Comparison of ENCODE assay signal across 8 cellular contexts in the genomic region with DNA sequence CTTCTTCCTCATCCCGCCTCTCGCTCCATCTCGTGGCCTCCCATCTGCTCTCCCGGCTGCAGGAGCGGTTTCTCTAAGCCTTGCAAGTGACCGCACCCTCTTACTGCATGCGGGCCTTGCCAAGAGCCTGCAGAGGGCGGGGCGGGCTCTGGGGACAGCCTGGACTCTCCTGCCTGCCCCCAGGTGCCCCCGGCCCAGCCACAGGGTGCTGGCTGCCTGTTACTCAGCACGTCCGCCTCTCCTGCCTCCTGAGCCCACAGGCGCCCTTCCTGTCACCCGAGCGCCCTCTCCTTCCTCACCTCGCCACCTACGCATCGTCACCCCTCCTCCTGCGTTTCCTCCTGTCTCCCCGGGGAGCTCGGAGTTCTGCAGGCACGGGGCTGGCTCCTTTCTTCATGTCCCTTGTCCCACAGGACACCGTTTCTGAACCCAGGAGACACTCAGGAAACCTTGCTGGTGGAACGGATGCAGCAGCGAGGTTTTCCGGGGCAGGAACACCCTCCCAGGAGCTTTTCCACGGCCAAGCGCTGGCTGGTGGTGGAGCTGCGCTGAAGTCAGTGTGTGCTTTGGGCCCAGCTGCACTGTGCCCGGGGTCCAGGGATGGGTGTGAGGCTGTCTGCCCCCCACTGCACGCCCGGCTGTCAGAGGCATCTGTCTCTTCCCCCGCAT. TPM values are rescaled to one million over a fixed set of nuclear protein-coding genes. Genes with fewer than 3 reads are reported as not detected.
DNase-seq lines count a peak whose midpoint lies in the region; ATAC-seq, FAIRE-seq and TF ChIP-seq lines count a peak whose summit lies in the region.

No MANE protein-coding gene starts in this region.

- no peak overlapping the region for H4K91ac ChIP-seq in H1 (replicated peaks; ENCODE audit: insufficient read length, low read length)
- H4K91ac ChIP-seq in trophoblast cell (ENCODE audit: low read depth, low read length), result peak overlapping the region; percentile 46

- H3K23ac ChIP-seq in H1 (ENCODE audit: insufficient read length) (no peak overlapping the region), trophoblast cell (ENCODE audit: low read length) (no peak overlapping the region)

- POLR2A ChIA-PET in activated CD4-positive, alpha-beta T cell treated with anti-CD3 and anti-CD28 coated beads, Interleukin-2, amount 10 ng/mL, durations not matched to agents 7 days and 5 days (lab: Charles Lee), result no interaction called here
- POLR2A ChIA-PET in H1 (lab: Charles Lee; ENCODE audit: partially characterized antibody), result interaction anchor here (1.0 to 1.1 kb wide), 2 partner anchors 11 to 16 kb away, joined by 4 to 5 read pairs; no protein-coding TSS in a partner anchor

- H3K4ac ChIP-seq in H1 (replicated peaks; ENCODE audit: insufficient read length, low read depth, low read length) (no peak overlapping the region), trophoblast cell (ENCODE audit: low read depth, low read length) (peak overlapping the region; percentile 34)

- H2BK15ac ChIP-seq in H1 (ENCODE audit: low read length), result peak overlapping the region; percentile 1; the same call in 1 of the 2 replicates

- no peak for TF ChIP-seq EP300 in H1 (IDR thresholded peaks at IDR 0.05; ENCODE audit: borderline replicate concordance in 1 of 2, low read depth in 2 of 2, low read length in 2 of 2)

- DNase-seq in CD14-positive monocyte (ENCODE audit: low spot score), result peak; percentile 83
- DNase-seq in Jurkat, Clone E6-1 (ENCODE audit: low read depth, low spot score), result peak; percentile 39
- DNase-seq in activated CD4-positive, alpha-beta T cell treated with anti-CD3 and anti-CD28 coated beads, Interleukin-2, amount 10 ng/mL, durations not matched to agents 7 days and 5 days, result peak; percentile 77
- no peak for DNase-seq in H1 (ENCODE audit: low read depth in 1 of 2, low spot score in 2 of 2)
- DNase-seq in trophoblast cell, result peak; percentile 96 to 98
- peak; percentile 69 to 76 for DNase-seq in aorta
- DNase-seq in NCI-H1048 (lab: John Stamatoyannopoulos, UW), result no peak

- H2AFZ ChIP-seq in H1 (ENCODE audit: low read length) (no peak overlapping the region), trophoblast cell (ENCODE audit: insufficient read depth, low read length, poor library complexity) (no peak overlapping the region)

- H3K27ac ChIP-seq in H1 (ENCODE audit: low read depth, low read length) (no peak overlapping the region; the same call in 1 of the 2 replicates), trophoblast cell (ENCODE audit: low read depth, low read length) (no peak overlapping the region), aorta (ENCODE audit: low read depth in 1 of 2, low read length in 2 of 2) (no peak overlapping the region)

- peaks cover 3 to 44% (median 19%) of the 10 kb centered on the region in 4 experiments for H3K4me1 ChIP-seq in H1 (replicated peaks in 1 of 4; ENCODE audit: control insufficient read depth in 3 of 4, insufficient read depth in 4 of 4, low read length in 3 of 4)
- H3K4me1 ChIP-seq in trophoblast cell (ENCODE audit: control insufficient read depth in 1 of 2, insufficient read depth in 2 of 2, low read length in 2 of 2), result peaks cover 28 to 32% of the 10 kb centered on the region in 2 experiments
- H3K4me1 ChIP-seq in aorta (ENCODE audit: control insufficient read depth in 1 of 2, insufficient read depth in 2 of 2, low read length in 2 of 2), result no peaks in the 10 kb centered on the region

- intact Hi-C loops in CD14-positive monocyte (cut with micrococcal nuclease) (loop anchor here (2.0 to 5.0 kb wide), 3 partner anchors 26 to 80 kb away; no protein-coding TSS in a partner anchor), aorta (cut with DNase I) (no loop called here)

- H3K79me2 ChIP-seq in H1 (ENCODE audit: control insufficient read depth in 1 of 2, insufficient read depth in 2 of 2, low read length in 2 of 2) (no peaks in the 10 kb centered on the region), trophoblast cell (ENCODE audit: control insufficient read depth, insufficient read depth, low read length, poor library complexity) (peaks cover 2% of the 10 kb centered on the region)

- H3K27me3 ChIP-seq in H1 (replicated peaks in 1 of 4; ENCODE audit: control insufficient read depth in 3 of 4, extremely low read depth in 1 of 4, insufficient read depth in 3 of 4, low read length in 3 of 4), result 0 out of 7 replicates have a peak, but pooled peaks cover 0 to 1% (median 0%) of the 10 kb centered on the region in 4 experiments
- H3K27me3 ChIP-seq in trophoblast cell (ENCODE audit: insufficient read depth, low read length), result no peaks in the 10 kb centered on the region
- no peaks in the 10 kb centered on the region for H3K27me3 ChIP-seq in aorta (ENCODE audit: control insufficient read depth in 1 of 2, insufficient read depth in 2 of 2, low read length in 1 of 2)

- TF ChIP-seq POLR2A in H1 (IDR thresholded peaks at IDR 0.05; ENCODE audit: control extremely low read depth in 1 of 2, low read depth in 2 of 2, low read length in 2 of 2), result no peak

- H3K9ac ChIP-seq in H1 (replicated peaks in 1 of 4; ENCODE audit: extremely low read depth in 1 of 4, low read depth in 3 of 4, low read length in 3 of 4) (no peak overlapping the region), trophoblast cell (ENCODE audit: low read length) (no peak overlapping the region)

- H4K20me1 ChIP-seq in H1 (replicated peaks in 1 of 2; ENCODE audit: control insufficient read depth in 1 of 2, insufficient read depth in 2 of 2, low read length in 2 of 2), result no peaks in the 10 kb centered on the region

- WGBS in H1 (ENCODE audit: extremely low coverage in 1 of 2, insufficient coverage in 1 of 2, insufficient read length in 1 of 2, insufficient replicate concordance in 2 of 2, low coverage in 1 of 2, low lambda C conversion rate in 2 of 2, missing lambda C conversion rate in 1 of 2), 2 experiments, result 80% methylated on average over 33 of the region's 33 CpGs; no CpG with 5 or more reads in 1 of the 2 experiments
- WGBS in trophoblast cell (ENCODE audit: extremely low coverage, insufficient coverage, insufficient read length), result no CpG with 5 or more reads among the region's 33 CpGs
- WGBS in aorta, 2 donors, result 86 to 91% methylated on average over 30 to 33 of the region's 33 CpGs

- H2AK5ac ChIP-seq in H1 (ENCODE audit: low read depth, low read length) (no peak overlapping the region; the same call in 1 of the 2 replicates), trophoblast cell (ENCODE audit: low read length) (peak overlapping the region; percentile 18)

- peaks cover 0 to 4% (median 1%) of the 10 kb centered on the region in 3 donors for H3K27me3 Mint-ChIP-seq in CD14-positive monocyte (ENCODE audit: low read depth in 3 of 3)
- H3K27me3 Mint-ChIP-seq in activated CD4-positive, alpha-beta T cell treated with anti-CD3 and anti-CD28 coated beads, Interleukin-2, amount 10 ng/mL, durations not matched to agents 7 days and 5 days, result no peaks in the 10 kb centered on the region

- peak; percentile 22 for TF ChIP-seq CTCF in CD14-positive monocyte (IDR thresholded peaks at IDR 0.05)
- TF ChIP-seq CTCF in H1 (IDR thresholded peaks at IDR 0.05; ENCODE audit: control extremely low read depth in 1 of 3, insufficient read depth in 1 of 3, low read depth in 1 of 3, low read length in 3 of 3), result peak in 1 of 3 experiments; percentile 5; a peak in 1 of 4 replicates

- no peak for FAIRE-seq in H1 (lab: Jason Lieb, UNC)

- CTCF ChIA-PET in activated CD4-positive, alpha-beta T cell treated with anti-CD3 and anti-CD28 coated beads, Interleukin-2, amount 10 ng/mL, durations not matched to agents 7 days and 5 days (lab: Charles Lee), result interaction anchor here (0.9 to 2.2 kb wide), 6 partner anchors 8 to 104 kb away, joined by 3 to 7 read pairs (median 4); no protein-coding TSS in a partner anchor
- CTCF ChIA-PET in H1 (lab: Charles Lee; ENCODE audit: partially characterized antibody), result interaction anchor here (0.6 to 2.1 kb wide), 7 partner anchors 11 to 174 kb away, joined by 3 to 12 read pairs (median 4); no protein-coding TSS in a partner anchor

- H3K4me3 ChIP-seq in Jurkat, Clone E6-1 (ENCODE audit: low read length), result peak overlapping the region; percentile 40
- no peak overlapping the region for H3K4me3 ChIP-seq in H1 (ENCODE audit: extremely low read depth in 1 of 4, insufficient read depth in 2 of 4, low read depth in 3 of 4, low read length in 4 of 4)
- peak overlapping the region; percentile 13 for H3K4me3 ChIP-seq in trophoblast cell (ENCODE audit: low read depth, low read length)
- H3K4me3 ChIP-seq in aorta (ENCODE audit: low read length in 2 of 2), result no peak overlapping the region

- ATAC-seq in GM19455 (IDR thresholded peaks at IDR 0.05; ENCODE audit: unreplicated experiment) (peak; percentile 56), aorta (ENCODE audit: low FRiP score) (peak; percentile 39)

- peaks cover 29 to 30% of the 10 kb centered on the region in 2 donors for H3K36me3 Mint-ChIP-seq in CD14-positive monocyte
- H3K36me3 Mint-ChIP-seq in activated CD4-positive, alpha-beta T cell treated with anti-CD3 and anti-CD28 coated beads, Interleukin-2, amount 10 ng/mL, durations not matched to agents 7 days and 5 days (ENCODE audit: low read depth), result peaks cover 22% of the 10 kb centered on the region

- H3K27ac Mint-ChIP-seq in CD14-positive monocyte, result peak overlapping the region; percentile 97 to 99 (median 98)
- peak overlapping the region; percentile 96 for H3K27ac Mint-ChIP-seq in activated CD4-positive, alpha-beta T cell treated with anti-CD3 and anti-CD28 coated beads, Interleukin-2, amount 10 ng/mL, durations not matched to agents 7 days and 5 days

- H3K18ac ChIP-seq in H1 (ENCODE audit: extremely low read depth, low read length), result peak overlapping the region; percentile 48; the same call in 1 of the 2 replicates
- peak overlapping the region; percentile 39 for H3K18ac ChIP-seq in trophoblast cell (ENCODE audit: low read length)

- H3K4me1 Mint-ChIP-seq in CD14-positive monocyte, result peaks cover 70% of the 10 kb centered on the region
- H3K4me1 Mint-ChIP-seq in activated CD4-positive, alpha-beta T cell treated with anti-CD3 and anti-CD28 coated beads, Interleukin-2, amount 10 ng/mL, durations not matched to agents 7 days and 5 days, result peaks cover 72% of the 10 kb centered on the region

- no peaks in the 10 kb centered on the region for H3K9me3 ChIP-seq in H1 (ENCODE audit: insufficient read depth in 2 of 2, low read depth in 1 of 2, low read length in 1 of 2)
- H3K9me3 ChIP-seq in trophoblast cell (ENCODE audit: insufficient read depth, low read depth, low read length), result peaks cover 3% of the 10 kb centered on the region
- H3K9me3 ChIP-seq in aorta (ENCODE audit: control insufficient read depth, low read length), result no peaks in the 10 kb centered on the region

- no peaks in the 10 kb centered on the region for H3K23me2 ChIP-seq in H1 (ENCODE audit: low read depth, low read length)

- peak overlapping the region; percentile 66 to 86 for H3K4me3 Mint-ChIP-seq in CD14-positive monocyte
- peak overlapping the region; percentile 86 for H3K4me3 Mint-ChIP-seq in activated CD4-positive, alpha-beta T cell treated with anti-CD3 and anti-CD28 coated beads, Interleukin-2, amount 10 ng/mL, durations not matched to agents 7 days and 5 days

- H4K8ac ChIP-seq in H1 (ENCODE audit: extremely low read depth, insufficient read depth, low read length) (peak overlapping the region; percentile 77; the same call in 1 of the 2 replicates), trophoblast cell (ENCODE audit: low read depth, low read length) (peak overlapping the region; percentile 8)

- H4K12ac ChIP-seq in trophoblast cell (ENCODE audit: low read depth, low read length), result no peak overlapping the region

- H2BK20ac ChIP-seq in H1 (ENCODE audit: low read length), result 0 out of 2 replicates have a peak overlapping the region, but pooled peaks have one; percentile 48

- H2BK120ac ChIP-seq in H1 (replicated peaks; ENCODE audit: low read depth, low read length), result no peak overlapping the region
- no peak overlapping the region for H2BK120ac ChIP-seq in trophoblast cell (ENCODE audit: insufficient read depth, low read length, poor library complexity)

- H3K4me2 ChIP-seq in H1 (ENCODE audit: insufficient read depth in 1 of 2, low read depth in 2 of 2, low read length in 2 of 2) (peak overlapping the region in 1 of 2 experiments; percentile 22; a peak in 1 of 4 replicates), trophoblast cell (ENCODE audit: low read length) (no peak overlapping the region)

- H3K14ac ChIP-seq in H1 (ENCODE audit: insufficient read length), result no peak overlapping the region
- H3K14ac ChIP-seq in trophoblast cell (ENCODE audit: low read length), result no peak overlapping the region

- H3K79me1 ChIP-seq in H1 (ENCODE audit: low read depth, low read length) (no peaks in the 10 kb centered on the region; the same call in 1 of the 2 replicates), trophoblast cell (ENCODE audit: low read length) (peaks cover 10% of the 10 kb centered on the region)

- H4K5ac ChIP-seq in H1 (ENCODE audit: insufficient read length, low read depth, low read length), result no peak overlapping the region

- TF ChIP-seq RAD21 in H1 (IDR thresholded peaks at IDR 0.05 in 1 of 2, conservative IDR thresholded peaks at IDR 0.05 in 1 of 2; ENCODE audit: low read depth in 2 of 2, low read length in 2 of 2), result no peak

- H3K56ac ChIP-seq in H1 (replicated peaks; ENCODE audit: insufficient read length, low read depth, low read length), result no peak overlapping the region

- no peak overlapping the region for H2BK5ac ChIP-seq in H1 (ENCODE audit: low read depth, low read length)
- no peak overlapping the region for H2BK5ac ChIP-seq in trophoblast cell (ENCODE audit: low read depth, low read length, poor library complexity)

- H3K36me3 ChIP-seq in H1 (ENCODE audit: control insufficient read depth in 2 of 4, insufficient read depth in 4 of 4, low read length in 3 of 4), result no peaks in the 10 kb centered on the region
- H3K36me3 ChIP-seq in trophoblast cell (ENCODE audit: control insufficient read depth in 1 of 2, insufficient read depth in 2 of 2, low read length in 2 of 2), result no peaks in the 10 kb centered on the region
- H3K36me3 ChIP-seq in aorta (ENCODE audit: control insufficient read depth in 1 of 2, insufficient read depth in 2 of 2, low read length in 1 of 2), result no peaks in the 10 kb centered on the region

- peaks cover 5 to 10% (median 8%) of the 10 kb centered on the region in 7 donors for H3K9me3 Mint-ChIP-seq in CD14-positive monocyte
- H3K9me3 Mint-ChIP-seq in activated CD4-positive, alpha-beta T cell treated with anti-CD3 and anti-CD28 coated beads, Interleukin-2, amount 10 ng/mL, durations not matched to agents 7 days and 5 days, result peaks cover 5% of the 10 kb centered on the region

- 0 out of 2 replicates have a peak overlapping the region, but pooled peaks have one; percentile 13 for H2BK12ac ChIP-seq in H1 (ENCODE audit: low read depth, low read length)
- H2BK12ac ChIP-seq in trophoblast cell (ENCODE audit: low read length), result peak overlapping the region; percentile 51

RNA-seq across cellular contexts. Expression of gene HPCAL1, which starts 28.5 kb away (rescaled TPM):
- polyA plus RNA-seq in CD14-positive monocyte, result 10 to 100 TPM; 98.0 to 99.5 TPM
- polyA plus RNA-seq in Jurkat, Clone E6-1 (2012; ENCODE audit: insufficient read depth, insufficient read length), result 41.8 TPM
- 10 to 100 TPM; 61.6 to 63.6 TPM for total RNA-seq in activated CD4-positive, alpha-beta T cell treated with anti-CD3 and anti-CD28 coated beads, Interleukin-2, amount 10 ng/mL, durations not matched to agents 7 days and 5 days
- total RNA-seq in H1 (2021; fragmentation: NEBNext Ultra II Directional; extraction: Animal tissue kit (Norgen Biotek cat#: 25700)), result 8.6 and 8.7 TPM in 2 replicates
- 5.8 and 11.5 TPM in 2 replicates for polyA plus RNA-seq in H1 (2011; rRNA removed)
- polyA plus RNA-seq in H1 (2011; cell fraction: cytosol; rRNA removed), result 5.9 TPM
- polyA plus RNA-seq in H1 (2011; cell fraction: nucleus; rRNA removed), result 9.7 TPM
- polyA plus RNA-seq in H1 (2012, experiment 1 of 2), result 4.4 to 8.2 TPM (median 6.6 TPM) in 4 replicates
- 6.9 TPM for polyA plus RNA-seq in H1 (2012, experiment 2 of 2)
- polyA plus RNA-seq in H1 (2013, experiment 1 of 2), result 7.8 TPM
- 8.1 TPM for polyA plus RNA-seq in H1 (2013, experiment 2 of 2)
- 2.1 and 2.6 TPM in 2 replicates for polyA minus RNA-seq in H1 (2011; rRNA and poly(A)+ RNA removed)
- 4.3 TPM for polyA minus RNA-seq in H1 (2011; cell fraction: cytosol; rRNA and poly(A)+ RNA removed)
- 3.9 TPM for polyA minus RNA-seq in H1 (2011; cell fraction: nucleus; rRNA and poly(A)+ RNA removed)
- 124 and 139 TPM in 2 replicates for polyA plus RNA-seq in trophoblast cell (2013)
- 10 to 100 TPM; 21.4 to 28.1 TPM for total RNA-seq in aorta
- polyA plus RNA-seq in aorta, result 10 to 100 TPM; 22.4 to 39.9 TPM

Comparison
In these comparisons a context has a peak if more than half of its experiments do, and no peak if none do; other contexts are left out.
1. DNase-seq: peak in CD14-positive monocyte (single experiment), Jurkat, Clone E6-1 (single experiment), activated CD4-positive, alpha-beta T cell treated with anti-CD3 and anti-CD28 coated beads, Interleukin-2, amount 10 ng/mL, durations not matched to agents 7 days and 5 days (single experiment), trophoblast cell (2 of 2) and aorta (2 of 2); none in H1 (0 of 2) and NCI-H1048 (single experiment).
2. H3K4me3 ChIP-seq: peak in Jurkat, Clone E6-1 (single experiment) and trophoblast cell (single experiment); none in H1 (0 of 4) and aorta (0 of 2).
3. intact Hi-C loops: an anchor here in CD14-positive monocyte (2.0 to 5.0 kb wide); none called in aorta.